Comparison of ENCODE assay signal across 2 cellular contexts in the genomic region with DNA sequence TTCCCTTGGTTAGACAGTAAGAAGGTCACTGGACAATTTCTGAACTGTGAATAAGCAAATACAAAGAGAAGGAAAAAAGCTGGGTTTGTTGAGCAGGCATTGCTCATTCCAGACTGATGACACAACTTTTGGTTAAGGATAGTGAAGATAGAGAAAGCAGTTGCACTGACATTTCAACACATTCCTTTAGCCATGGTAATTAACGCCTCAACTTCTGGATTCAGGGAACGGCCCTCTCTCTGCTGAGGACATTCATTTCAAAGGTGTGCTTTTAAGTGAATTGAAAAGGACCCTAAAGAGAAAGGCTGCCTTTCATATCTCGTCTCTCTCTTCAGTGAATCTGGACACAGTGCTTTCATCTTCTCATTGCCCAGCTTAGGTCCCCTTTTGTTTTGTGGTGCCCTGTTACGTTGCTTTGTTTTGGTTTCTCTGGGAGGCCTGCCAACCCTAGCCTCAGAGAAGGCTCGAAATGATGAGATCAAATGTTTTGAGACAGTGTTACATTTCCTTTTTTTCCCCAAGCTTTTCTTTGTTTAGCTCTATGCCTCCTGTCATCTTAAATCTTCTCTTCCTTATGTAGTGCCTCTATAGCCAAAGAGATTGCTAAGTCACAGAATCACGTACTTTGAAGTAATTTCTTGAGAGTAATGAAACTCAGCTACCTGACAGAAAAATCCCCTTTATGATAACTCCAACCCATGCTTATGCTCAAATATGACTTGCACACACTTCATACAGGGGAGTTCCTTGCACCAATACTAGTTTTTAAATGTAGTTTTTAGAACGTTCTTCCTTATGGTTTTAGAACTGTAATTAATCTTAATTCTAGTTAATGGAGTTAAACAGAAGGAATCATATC.
TF ChIP-seq lines count a peak whose summit lies in the region.

No MANE protein-coding gene starts in this region.

TF ChIP-seq in HCT116, 20 proteins besides CTCF, POLR2A, EP300 and RAD21 (continued from another document):
- TF ChIP-seq ZBTB33 (IDR thresholded peaks at IDR 0.05; ENCODE audit: extremely low read depth, insufficient replicate concordance, low read length) (no peak), EZH2 (IDR thresholded peaks at IDR 0.05) (no peak), ELF1 (IDR thresholded peaks at IDR 0.05; ENCODE audit: borderline replicate concordance, low read depth) (no peak; the same call in 1 of the 2 replicates), SP1 (IDR thresholded peaks at IDR 0.05; ENCODE audit: low read depth) (peak; percentile 88), SRF (IDR thresholded peaks at IDR 0.05; ENCODE audit: low read depth) (peak; percentile 39; the same call in 1 of the 2 replicates), SIN3A (IDR thresholded peaks at IDR 0.05; ENCODE audit: low read depth) (peak; percentile 71), EZH2phosphoT487 (IDR thresholded peaks at IDR 0.05; ENCODE audit: borderline replicate concordance) (no peak), EGR1 (IDR thresholded peaks at IDR 0.05; ENCODE audit: low read depth) (0 out of 2 replicates have a peak, but pooled peaks have one; percentile 7), JUND (IDR thresholded peaks at IDR 0.05) (peak; percentile 72), YY1 (IDR thresholded peaks at IDR 0.05; ENCODE audit: extremely low read depth, insufficient replicate concordance, low read depth, low read length) (no peak), CBX3 (IDR thresholded peaks at IDR 0.05; ENCODE audit: low read depth) (peak; percentile 41; the same call in 1 of the 2 replicates), FOSL1 (IDR thresholded peaks at IDR 0.05; ENCODE audit: low read depth) (peak; percentile 51; the same call in 1 of the 2 replicates), ZFX (IDR thresholded peaks at IDR 0.05) (no peak), TCF7L2 (IDR thresholded peaks at IDR 0.05; ENCODE audit: borderline replicate concordance, extremely low read depth, insufficient read depth, insufficient read length) (peak; percentile 93), REST (IDR thresholded peaks at IDR 0.05; ENCODE audit: low read depth) (no peak), POLR2AphosphoS5 (IDR thresholded peaks at IDR 0.05; ENCODE audit: low read depth, low read length) (peak; percentile 80), ZNF274 (IDR thresholded peaks at IDR 0.05; ENCODE audit: low read depth, low read length) (no peak), ATF3 (IDR thresholded peaks at IDR 0.05) (peak; percentile 76; the same call in 1 of the 2 replicates)
- TF ChIP-seq, protein P1, sequence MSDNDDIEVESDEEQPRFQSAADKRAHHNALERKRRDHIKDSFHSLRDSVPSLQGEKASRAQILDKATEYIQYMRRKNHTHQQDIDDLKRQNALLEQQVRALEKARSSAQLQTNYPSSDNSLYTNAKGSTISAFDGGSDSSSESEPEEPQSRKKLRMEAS (IDR thresholded peaks at IDR 0.05): peak; percentile 70; the same call in 1 of the 2 replicates
TF ChIP-seq in HCT116: peak in this region for 12.

TF ChIP-seq in WTC11, 78 proteins besides CTCF, POLR2A, EP300 and RAD21 (continued from another document):
- TF ChIP-seq CREB1 (CRISPR knock-in tag; IDR thresholded peaks at IDR 0.05): no peak
- no peak for TF ChIP-seq MXD4 (CRISPR knock-in tag; IDR thresholded peaks at IDR 0.05; ENCODE audit: borderline replicate concordance)
- TF ChIP-seq, protein P2, sequence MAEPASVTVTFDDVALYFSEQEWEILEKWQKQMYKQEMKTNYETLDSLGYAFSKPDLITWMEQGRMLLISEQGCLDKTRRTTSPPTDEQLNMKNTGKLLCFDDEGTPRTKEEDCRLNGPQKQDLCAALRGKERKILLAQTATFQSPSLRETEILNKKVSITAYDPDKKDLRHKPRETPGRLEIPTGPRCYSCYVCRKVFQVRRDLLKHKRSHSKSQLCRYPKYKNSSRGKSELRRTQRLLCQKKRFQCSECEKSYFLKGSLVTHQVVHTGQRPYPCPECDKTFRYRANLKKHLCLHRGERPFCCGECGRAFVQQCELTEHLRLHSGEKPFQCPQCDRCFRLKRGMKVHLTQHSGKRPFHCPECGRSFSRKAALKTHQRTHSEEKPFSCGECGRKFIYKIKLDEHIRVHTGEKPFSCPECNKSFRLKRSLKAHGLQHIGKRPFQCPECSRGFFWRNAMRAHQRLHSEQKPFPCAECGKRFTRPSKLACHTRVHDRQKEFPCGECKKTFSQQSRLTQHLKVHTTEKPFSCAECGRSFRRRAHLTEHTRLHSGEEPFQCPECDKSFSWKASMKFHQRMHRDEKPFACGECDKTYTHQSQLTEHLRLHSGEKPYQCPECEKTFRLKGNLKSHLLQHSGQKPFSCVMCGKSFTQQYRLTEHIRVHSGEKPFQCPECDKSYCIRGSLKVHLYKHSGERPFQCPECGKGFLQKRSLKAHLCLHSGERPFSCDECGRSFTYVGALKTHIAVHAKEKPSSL (CRISPR knock-in tag; conservative IDR thresholded peaks at IDR 0.05): no peak
- TF ChIP-seq JUN (CRISPR knock-in tag; IDR thresholded peaks at IDR 0.05): no peak
- no peak for TF ChIP-seq ATF2 (CRISPR knock-in tag; IDR thresholded peaks at IDR 0.05; ENCODE audit: borderline replicate concordance, low read depth)
- TF ChIP-seq SMAD4 (CRISPR knock-in tag; IDR thresholded peaks at IDR 0.05): no peak
- TF ChIP-seq ZNF138 (CRISPR knock-in tag; conservative IDR thresholded peaks at IDR 0.05): no peak
- no peak for TF ChIP-seq NR1H2 (CRISPR knock-in tag; IDR thresholded peaks at IDR 0.05)
- TF ChIP-seq, protein P3, sequence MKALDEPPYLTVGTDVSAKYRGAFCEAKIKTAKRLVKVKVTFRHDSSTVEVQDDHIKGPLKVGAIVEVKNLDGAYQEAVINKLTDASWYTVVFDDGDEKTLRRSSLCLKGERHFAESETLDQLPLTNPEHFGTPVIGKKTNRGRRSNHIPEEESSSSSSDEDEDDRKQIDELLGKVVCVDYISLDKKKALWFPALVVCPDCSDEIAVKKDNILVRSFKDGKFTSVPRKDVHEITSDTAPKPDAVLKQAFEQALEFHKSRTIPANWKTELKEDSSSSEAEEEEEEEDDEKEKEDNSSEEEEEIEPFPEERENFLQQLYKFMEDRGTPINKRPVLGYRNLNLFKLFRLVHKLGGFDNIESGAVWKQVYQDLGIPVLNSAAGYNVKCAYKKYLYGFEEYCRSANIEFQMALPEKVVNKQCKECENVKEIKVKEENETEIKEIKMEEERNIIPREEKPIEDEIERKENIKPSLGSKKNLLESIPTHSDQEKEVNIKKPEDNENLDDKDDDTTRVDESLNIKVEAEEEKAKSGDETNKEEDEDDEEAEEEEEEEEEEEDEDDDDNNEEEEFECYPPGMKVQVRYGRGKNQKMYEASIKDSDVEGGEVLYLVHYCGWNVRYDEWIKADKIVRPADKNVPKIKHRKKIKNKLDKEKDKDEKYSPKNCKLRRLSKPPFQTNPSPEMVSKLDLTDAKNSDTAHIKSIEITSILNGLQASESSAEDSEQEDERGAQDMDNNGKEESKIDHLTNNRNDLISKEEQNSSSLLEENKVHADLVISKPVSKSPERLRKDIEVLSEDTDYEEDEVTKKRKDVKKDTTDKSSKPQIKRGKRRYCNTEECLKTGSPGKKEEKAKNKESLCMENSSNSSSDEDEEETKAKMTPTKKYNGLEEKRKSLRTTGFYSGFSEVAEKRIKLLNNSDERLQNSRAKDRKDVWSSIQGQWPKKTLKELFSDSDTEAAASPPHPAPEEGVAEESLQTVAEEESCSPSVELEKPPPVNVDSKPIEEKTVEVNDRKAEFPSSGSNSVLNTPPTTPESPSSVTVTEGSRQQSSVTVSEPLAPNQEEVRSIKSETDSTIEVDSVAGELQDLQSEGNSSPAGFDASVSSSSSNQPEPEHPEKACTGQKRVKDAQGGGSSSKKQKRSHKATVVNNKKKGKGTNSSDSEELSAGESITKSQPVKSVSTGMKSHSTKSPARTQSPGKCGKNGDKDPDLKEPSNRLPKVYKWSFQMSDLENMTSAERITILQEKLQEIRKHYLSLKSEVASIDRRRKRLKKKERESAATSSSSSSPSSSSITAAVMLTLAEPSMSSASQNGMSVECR (CRISPR knock-in tag; IDR thresholded peaks at IDR 0.05; ENCODE audit: borderline replicate concordance): no peak
- TF ChIP-seq, protein P4, sequence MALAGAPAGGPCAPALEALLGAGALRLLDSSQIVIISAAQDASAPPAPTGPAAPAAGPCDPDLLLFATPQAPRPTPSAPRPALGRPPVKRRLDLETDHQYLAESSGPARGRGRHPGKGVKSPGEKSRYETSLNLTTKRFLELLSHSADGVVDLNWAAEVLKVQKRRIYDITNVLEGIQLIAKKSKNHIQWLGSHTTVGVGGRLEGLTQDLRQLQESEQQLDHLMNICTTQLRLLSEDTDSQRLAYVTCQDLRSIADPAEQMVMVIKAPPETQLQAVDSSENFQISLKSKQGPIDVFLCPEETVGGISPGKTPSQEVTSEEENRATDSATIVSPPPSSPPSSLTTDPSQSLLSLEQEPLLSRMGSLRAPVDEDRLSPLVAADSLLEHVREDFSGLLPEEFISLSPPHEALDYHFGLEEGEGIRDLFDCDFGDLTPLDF (CRISPR knock-in tag; IDR thresholded peaks at IDR 0.05): no peak
- no peak for TF ChIP-seq ZNF219 (CRISPR knock-in tag; IDR thresholded peaks at IDR 0.05; ENCODE audit: borderline replicate concordance)
- TF ChIP-seq FOXK1 (CRISPR knock-in tag; IDR thresholded peaks at IDR 0.05): no peak
- no peak for TF ChIP-seq ETV6 (CRISPR knock-in tag; IDR thresholded peaks at IDR 0.05)
- TF ChIP-seq, protein P1 (CRISPR knock-in tag; IDR thresholded peaks at IDR 0.05): no peak
